35 cellular contexts compared by ENCODE assay signal in genomic region chr9:136222166-136222895, GRCh38. TPM values are rescaled to one million over a fixed set of nuclear protein-coding genes. Genes with fewer than 3 reads are reported as not detected.
"Had no signal": no experiment of that assay in that cellular context is flagged by ENCODE, and none has a peak within 500 bp of the region (broad histone marks: within the 10 kb centered on the region; RNA-seq: fewer than 3 reads in every experiment).

No MANE protein-coding gene starts in this region.

- H3K4me2 ChIP-seq: smooth muscle cell had no signal

- H3K4me3 Mint-ChIP-seq: activated CD8-positive, alpha-beta memory T cell treated with anti-CD3 and anti-CD28 coated beads, Interleukin-2, amount 10 ng/mL, durations not matched to agents 7 days and 5 days; activated CD8-positive, alpha-beta T cell treated with anti-CD3 and anti-CD28 coated beads, Interleukin-2, amount 10 ng/mL, durations not matched to agents 7 days and 5 days; dendritic cell treated with granulocyte-macrophage colony-stimulating factor and Interleukin-4, amounts not matched to agents 40 ng/mL and 50 ng/mL, for 4 days; mesothelial cell of epicardium; naive thymus-derived CD4-positive, alpha-beta T cell; stimulated activated naive B cell treated with anti-CD40 and anti-IgM and Interleukin-4, amounts not matched to agents 10 μg/mL and 1 μg/mL and 100 μg/mL, for 72 hours; T-helper 1 cell treated with Interleukin-12 subunit alpha and Interleukin-12 subunit beta and Interleukin-4 antibody, amounts not matched to agents 30 μg/mL and 1 μg/mL, for 36 hours had no signal

- H3K9me3 ChIP-seq: breast epithelium, esophagus squamous epithelium, psoas muscle, stomach, tibial artery, upper lobe of right lung had no signal

- H3K27ac ChIP-seq: breast epithelium, epithelial cell of prostate, esophagus squamous epithelium, parathyroid adenoma, psoas muscle, stomach, tibial artery, upper lobe of right lung had no signal

- H3K27me3 ChIP-seq: breast epithelium, stomach, tibial artery, upper lobe of right lung had no signal

- H3K27me3 Mint-ChIP-seq: activated B cell treated with CpG ODN at 0.5 μM for 24 hours; activated CD8-positive, alpha-beta memory T cell treated with anti-CD3 and anti-CD28 coated beads, Interleukin-2, amount 10 ng/mL, durations not matched to agents 7 days and 5 days; dendritic cell treated with granulocyte-macrophage colony-stimulating factor and Interleukin-4, amounts not matched to agents 40 ng/mL and 50 ng/mL, for 4 days; naive thymus-derived CD4-positive, alpha-beta T cell; stimulated activated naive B cell treated with anti-CD40 and anti-IgM and Interleukin-4, amounts not matched to agents 10 μg/mL and 1 μg/mL and 100 μg/mL, for 72 hours had no signal

- H3K79me2 ChIP-seq: parathyroid adenoma had no signal

- H2AFZ ChIP-seq: parathyroid adenoma had no signal

- H3K4me3 ChIP-seq: breast epithelium, esophagus squamous epithelium, psoas muscle, smooth muscle cell, stomach, tibial artery, upper lobe of right lung had no signal

- H3K4me1 Mint-ChIP-seq: mesothelial cell of epicardium had no signal

- H3K36me3 ChIP-seq: breast epithelium had no signal

- DNase-seq: activated B cell treated with CpG ODN at 0.5 μM for 24 hours; activated CD4-positive, alpha-beta T cell treated with anti-CD3 and anti-CD28 coated beads, Interleukin-2, amount 50 U/mL, for 1 hour; activated CD8-positive, alpha-beta memory T cell treated with anti-CD3 and anti-CD28 coated beads, Interleukin-2, amount 10 ng/mL, durations not matched to agents 7 days and 5 days; activated CD8-positive, alpha-beta T cell treated with anti-CD3 and anti-CD28 coated beads, Interleukin-2, amount 10 ng/mL, durations not matched to agents 7 days and 5 days; activated naive CD4-positive, alpha-beta T cell; activated T-cell treated with anti-CD3 and anti-CD28 coated beads, Interleukin-2, amount 50 U/mL, for 48 hours; central memory CD4-positive, alpha-beta T cell; esophagus squamous epithelium; foreskin melanocyte; left cardiac atrium; left ventricle myocardium superior; naive thymus-derived CD4-positive, alpha-beta T cell; nucleus accumbens; psoas muscle; stimulated activated CD4-positive, alpha-beta T cell treated with anti-CD3 and anti-CD28 coated beads, Interleukin-1b, Interleukin-23, amount 100 ng/mL, for 48 hours; stimulated activated CD4-positive, alpha-beta T cell treated with anti-CD3 and anti-CD28 coated beads, Interleukin-4, amount 100 ng/mL, for 4 hours; stimulated activated CD8-positive, alpha-beta memory T cell treated with anti-CD3 and anti-CD28 coated beads, Interleukin-4, amount 100 ng/mL, for 48 hours; stimulated activated naive B cell treated with anti-CD40 and anti-IgM and Interleukin-4, amounts not matched to agents 10 μg/mL and 1 μg/mL and 100 μg/mL, for 72 hours; stomach; T-helper 9 cell; tibial artery; upper lobe of right lung had no signal

- ATAC-seq: activated CD8-positive, alpha-beta memory T cell treated with anti-CD3 and anti-CD28 coated beads, Interleukin-2, amount 10 ng/mL, durations not matched to agents 7 days and 5 days; activated CD8-positive, alpha-beta T cell treated with anti-CD3 and anti-CD28 coated beads, Interleukin-2, amount 10 ng/mL, durations not matched to agents 7 days and 5 days; activated naive CD4-positive, alpha-beta T cell treated with anti-CD3 and anti-CD28 coated beads, Interleukin-2, amount 50 U/mL, for 72 hours; left cardiac atrium; left ventricle myocardium superior; naive thymus-derived CD4-positive, alpha-beta T cell; psoas muscle; stimulated activated naive B cell treated with anti-CD40 and anti-IgM and Interleukin-4, amounts not matched to agents 10 μg/mL and 1 μg/mL and 100 μg/mL, for 72 hours; upper lobe of right lung had no signal

- H3K27ac Mint-ChIP-seq: activated CD8-positive, alpha-beta memory T cell treated with anti-CD3 and anti-CD28 coated beads, Interleukin-2, amount 10 ng/mL, durations not matched to agents 7 days and 5 days; activated CD8-positive, alpha-beta T cell treated with anti-CD3 and anti-CD28 coated beads, Interleukin-2, amount 10 ng/mL, durations not matched to agents 7 days and 5 days; activated naive CD4-positive, alpha-beta T cell treated with anti-CD3 and anti-CD28 coated beads, Interleukin-2, amount 50 U/mL, for 72 hours; activated T-helper 2 cell treated with anti-CD3 and anti-CD28 coated beads, Interferon-gamma antibody, Interleukin-2, Interleukin-4, amounts not matched to agents 10 μg/mL and 5 μg/mL and 100 μg/mL, durations not matched to agents 14 hours and 24 hours and 36 hours; dendritic cell treated with granulocyte-macrophage colony-stimulating factor and Interleukin-4, amounts not matched to agents 40 ng/mL and 50 ng/mL, for 4 days; mesothelial cell of epicardium; T-helper 1 cell treated with Interleukin-12 subunit alpha and Interleukin-12 subunit beta and Interleukin-4 antibody, amounts not matched to agents 30 μg/mL and 1 μg/mL, for 36 hours had no signal

- H3K9me3 Mint-ChIP-seq: activated B cell treated with CpG ODN at 0.5 μM for 24 hours; activated naive CD4-positive, alpha-beta T cell treated with anti-CD3 and anti-CD28 coated beads, Interleukin-2, amount 50 U/mL, for 72 hours; activated T-helper 2 cell treated with anti-CD3 and anti-CD28 coated beads, Interferon-gamma antibody, Interleukin-2, Interleukin-4, amounts not matched to agents 10 μg/mL and 5 μg/mL and 100 μg/mL, durations not matched to agents 14 hours and 24 hours and 36 hours; dendritic cell treated with granulocyte-macrophage colony-stimulating factor and Interleukin-4, amounts not matched to agents 40 ng/mL and 50 ng/mL, for 4 days; mesothelial cell of epicardium; naive thymus-derived CD4-positive, alpha-beta T cell; stimulated activated naive B cell treated with anti-CD40 and anti-IgM and Interleukin-4, amounts not matched to agents 10 μg/mL and 1 μg/mL and 100 μg/mL, for 72 hours; T-helper 1 cell treated with Interleukin-12 subunit alpha and Interleukin-12 subunit beta and Interleukin-4 antibody, amounts not matched to agents 30 μg/mL and 1 μg/mL, for 36 hours had no signal

- H3K9ac ChIP-seq: parathyroid adenoma had no signal

- H3K36me3 Mint-ChIP-seq: activated CD8-positive, alpha-beta memory T cell treated with anti-CD3 and anti-CD28 coated beads, Interleukin-2, amount 10 ng/mL, durations not matched to agents 7 days and 5 days had no signal

- H3K4me1 ChIP-seq: breast epithelium, parathyroid adenoma, psoas muscle, stomach, tibial artery, upper lobe of right lung had no signal

RNA-seq across cellular contexts. Expression of gene LHX3, which starts 17.4 kb away (rescaled TPM):
- total RNA-seq: activated B cell treated with CpG ODN at 0.5 μM for 24 hours; activated CD8-positive, alpha-beta memory T cell treated with anti-CD3 and anti-CD28 coated beads, Interleukin-2, amount 10 ng/mL, durations not matched to agents 7 days and 5 days; activated T-helper 2 cell treated with anti-CD3 and anti-CD28 coated beads, Interferon-gamma antibody, Interleukin-2, Interleukin-4, amounts not matched to agents 10 μg/mL and 5 μg/mL and 100 μg/mL, durations not matched to agents 14 hours and 24 hours and 36 hours; breast epithelium; esophagus squamous epithelium; glomerular endothelial cell; left cardiac atrium; left ventricle myocardium superior; lung microvascular endothelial cell; mesothelial cell of epicardium; psoas muscle; smooth muscle cell; stomach; upper lobe of right lung had no signal
- polyA plus RNA-seq: keratinocyte; naive thymus-derived CD4-positive, alpha-beta T cell; neural cell; psoas muscle; smooth muscle cell; stomach had no signal
